ENCODE assay signal across 24 cellular contexts in genomic region chr4:173763374-173763773, GRCh38.
"Had no signal": no experiment of that assay in that cellular context is flagged by ENCODE, and none has a peak within 500 bp of the region (broad histone marks: within the 10 kb centered on the region; RNA-seq: fewer than 3 reads in every experiment).

No MANE protein-coding gene starts in this region.

- H3K27ac Mint-ChIP-seq: activated naive CD4-positive, alpha-beta T cell treated with anti-CD3 and anti-CD28 coated beads for 36 hours; activated naive CD8-positive, alpha-beta T cell treated with anti-CD3 and anti-CD28 coated beads, Interleukin-2, amount 10 ng/mL, durations not matched to agents 7 days and 5 days; natural killer cell treated with Interleukin-12 subunit alpha and Interleukin-12 subunit beta and Interleukin-15 and Interleukin-18, amount 100 ng/mL, for 72 hours; stimulated activated memory B cell treated with anti-CD40 and anti-IgM and Interleukin-4, amounts not matched to agents 10 μg/mL and 1 μg/mL and 100 μg/mL, for 72 hours; T-helper 1 cell treated with Interleukin-12 subunit alpha and Interleukin-12 subunit beta and Interleukin-4 antibody, amounts not matched to agents 30 μg/mL and 1 μg/mL, for 36 hours had no signal

- H3K4me3 ChIP-seq: left ventricle myocardium inferior, right lobe of liver, skin epidermis, stomach, suprapubic skin, uterus had no signal

- ATAC-seq: natural killer cell treated with Interleukin-12 subunit alpha and Interleukin-12 subunit beta and Interleukin-15 and Interleukin-18, amount 100 ng/mL, for 72 hours; right lobe of liver; stimulated activated memory B cell treated with anti-CD40 and anti-IgM and Interleukin-4, amounts not matched to agents 10 μg/mL and 1 μg/mL and 100 μg/mL, for 72 hours had no signal

- H3K9ac ChIP-seq: parathyroid adenoma had no signal

- H3K4me1 ChIP-seq: parathyroid adenoma, right lobe of liver, uterus had no signal

- H3K4me1 Mint-ChIP-seq: activated naive CD8-positive, alpha-beta T cell treated with anti-CD3 and anti-CD28 coated beads, Interleukin-2, amount 10 ng/mL, durations not matched to agents 7 days and 5 days; stimulated activated memory B cell treated with anti-CD40 and anti-IgM and Interleukin-4, amounts not matched to agents 10 μg/mL and 1 μg/mL and 100 μg/mL, for 72 hours had no signal

- H3K9me3 ChIP-seq: left ventricle myocardium inferior, right lobe of liver, stomach, suprapubic skin, uterus had no signal

- H3K36me3 Mint-ChIP-seq: activated naive CD8-positive, alpha-beta T cell treated with anti-CD3 and anti-CD28 coated beads, Interleukin-2, amount 10 ng/mL, durations not matched to agents 7 days and 5 days; natural killer cell treated with Interleukin-12 subunit alpha and Interleukin-12 subunit beta and Interleukin-15 and Interleukin-18, amount 100 ng/mL, for 72 hours; stimulated activated memory B cell treated with anti-CD40 and anti-IgM and Interleukin-4, amounts not matched to agents 10 μg/mL and 1 μg/mL and 100 μg/mL, for 72 hours had no signal

- H3K27me3 Mint-ChIP-seq: activated naive CD8-positive, alpha-beta T cell treated with anti-CD3 and anti-CD28 coated beads, Interleukin-2, amount 10 ng/mL, durations not matched to agents 7 days and 5 days; natural killer cell treated with Interleukin-12 subunit alpha and Interleukin-12 subunit beta and Interleukin-15 and Interleukin-18, amount 100 ng/mL, for 72 hours; stimulated activated memory B cell treated with anti-CD40 and anti-IgM and Interleukin-4, amounts not matched to agents 10 μg/mL and 1 μg/mL and 100 μg/mL, for 72 hours had no signal

- DNase-seq: activated CD4-positive, alpha-beta T cell treated with anti-CD3 and anti-CD28 coated beads for 4 hours; activated CD4-positive, alpha-beta T cell treated with anti-CD3 and anti-CD28 coated beads, Interleukin-2, amount 50 U/mL, for 48 hours; activated CD4-positive, CD25-positive, alpha-beta regulatory T cell; activated CD8-positive, alpha-beta memory T cell treated with anti-CD3 and anti-CD28 coated beads, Interleukin-2, amount 50 U/mL, for 48 hours; activated naive CD4-positive, alpha-beta T cell treated with anti-CD3 and anti-CD28 coated beads for 36 hours; activated naive CD8-positive, alpha-beta T cell treated with anti-CD3 and anti-CD28 coated beads, Interleukin-2, amount 10 ng/mL, durations not matched to agents 7 days and 5 days; activated T-cell treated with anti-CD3 and anti-CD28 coated beads, Interleukin-2, amount 50 U/mL, for 48 hours; cortex of kidney; kidney glomerular epithelial cell; left ventricle myocardium inferior; mammary epithelial cell; midbrain; right lobe of liver; stomach; T1000; trophoblast cell; uterus had no signal

- H3K79me2 ChIP-seq: parathyroid adenoma had no signal

- H3K27ac ChIP-seq: epithelial cell of prostate, left ventricle myocardium inferior, parathyroid adenoma, right lobe of liver, skin epidermis, stomach, suprapubic skin, uterus had no signal

- H3K36me3 ChIP-seq: left ventricle myocardium inferior, right lobe of liver, stomach, suprapubic skin, uterus had no signal

- H3K27me3 ChIP-seq: right lobe of liver, stomach, suprapubic skin, uterus had no signal

- H2AFZ ChIP-seq: parathyroid adenoma had no signal

- H3K9me3 Mint-ChIP-seq: activated naive CD4-positive, alpha-beta T cell treated with anti-CD3 and anti-CD28 coated beads for 36 hours; activated naive CD8-positive, alpha-beta T cell treated with anti-CD3 and anti-CD28 coated beads, Interleukin-2, amount 10 ng/mL, durations not matched to agents 7 days and 5 days; stimulated activated memory B cell treated with anti-CD40 and anti-IgM and Interleukin-4, amounts not matched to agents 10 μg/mL and 1 μg/mL and 100 μg/mL, for 72 hours; T-helper 1 cell treated with Interleukin-12 subunit alpha and Interleukin-12 subunit beta and Interleukin-4 antibody, amounts not matched to agents 30 μg/mL and 1 μg/mL, for 36 hours had no signal

- H3K4me3 Mint-ChIP-seq: activated naive CD4-positive, alpha-beta T cell treated with anti-CD3 and anti-CD28 coated beads for 36 hours; activated naive CD8-positive, alpha-beta T cell treated with anti-CD3 and anti-CD28 coated beads, Interleukin-2, amount 10 ng/mL, durations not matched to agents 7 days and 5 days; natural killer cell treated with Interleukin-12 subunit alpha and Interleukin-12 subunit beta and Interleukin-15 and Interleukin-18, amount 100 ng/mL, for 72 hours; stimulated activated memory B cell treated with anti-CD40 and anti-IgM and Interleukin-4, amounts not matched to agents 10 μg/mL and 1 μg/mL and 100 μg/mL, for 72 hours; T-helper 1 cell treated with Interleukin-12 subunit alpha and Interleukin-12 subunit beta and Interleukin-4 antibody, amounts not matched to agents 30 μg/mL and 1 μg/mL, for 36 hours had no signal
